11 cellular contexts compared by ENCODE assay signal in the genomic region with DNA sequence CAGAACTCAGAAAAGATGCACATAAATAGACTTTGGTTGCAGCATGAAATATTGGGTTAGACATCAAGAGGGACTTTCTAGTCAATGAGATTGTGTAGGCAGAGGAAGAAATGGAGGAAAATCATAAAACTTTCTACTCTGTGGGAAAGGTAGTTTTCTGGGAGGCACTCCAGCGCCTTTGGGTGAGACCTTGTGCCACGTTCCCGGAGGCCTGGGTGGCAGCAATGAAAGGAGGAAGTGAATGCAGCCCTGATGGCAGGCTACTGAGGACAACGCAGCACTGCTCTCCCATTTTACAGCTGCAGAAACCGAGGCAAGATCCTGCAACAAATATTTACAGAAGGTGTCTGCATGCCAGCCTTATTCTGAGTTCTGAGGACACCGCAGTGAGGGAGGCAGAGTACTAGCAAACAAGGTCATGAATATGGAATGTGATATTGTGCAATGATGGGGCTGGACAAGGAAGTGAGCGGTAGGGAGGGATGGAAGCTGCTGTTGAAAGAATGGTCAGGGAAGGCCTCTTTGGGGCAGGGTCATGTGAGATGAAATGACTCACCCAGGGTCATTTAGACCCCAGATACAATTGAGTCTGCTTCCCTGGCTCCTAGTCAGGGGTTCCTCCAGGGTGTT.
A peak's percentile ranks its signal among the peaks of the same experiment; 100 is the strongest.
DNase-seq lines count a peak whose midpoint lies in the region; ATAC-seq and TF ChIP-seq lines count a peak whose summit lies in the region.
"Had no signal": no experiment of that assay in that cellular context is flagged by ENCODE, and none has a peak within 500 bp of the region (broad histone marks: within the 10 kb centered on the region; RNA-seq: fewer than 3 reads in every experiment).

No MANE protein-coding gene starts in this region.

- in situ Hi-C loops in ACHN (cut with HindIII; ENCODE audit: low pct_ligation_motif_present, low pct_unique_long_range_greater_than_20kb, low sequenced_read_pairs): no loop called here

- peak; percentile 59 to 88 for ATAC-seq in lower lobe of right lung
- ATAC-seq: natural killer cell treated with Interleukin-12 subunit alpha and Interleukin-12 subunit beta and Interleukin-15 and Interleukin-18, amount 100 ng/mL, for 72 hours had no signal

- POLR2A ChIA-PET in GM10248 (lab: Yijun Ruan, JAX): no interaction called here

- no peaks in the 10 kb centered on the region for H3K9me3 ChIP-seq in breast epithelium
- H3K9me3 ChIP-seq in lower lobe of right lung: no peaks in the 10 kb centered on the region

- H3K27me3 ChIP-seq in breast epithelium (no peaks in the 10 kb centered on the region), lower lobe of right lung (ENCODE audit: low read depth) (no peaks in the 10 kb centered on the region)

- H3K36me3 ChIP-seq in breast epithelium (no peaks in the 10 kb centered on the region), lower lobe of right lung (no peaks in the 10 kb centered on the region)

- CTCF ChIA-PET in GM10248 (lab: Yijun Ruan, JAX): no interaction called here

- H3K4me3 ChIP-seq in LNCaP clone FGC (ENCODE audit: low read depth, low read length) (no peak overlapping the region), breast epithelium (peak overlapping the region in 1 of 3 donors; percentile 22), lower lobe of right lung (no peak overlapping the region)

- TF ChIP-seq CTCF in LNCaP clone FGC (IDR thresholded peaks at IDR 0.05; ENCODE audit: control insufficient read depth, extremely low read depth, insufficient read depth): no peak
- no peak for TF ChIP-seq CTCF in breast epithelium (IDR thresholded peaks at IDR 0.05)
- no peak for TF ChIP-seq CTCF in lower lobe of right lung (IDR thresholded peaks at IDR 0.05)
- no peak for TF ChIP-seq CTCF in GM10248 (IDR thresholded peaks at IDR 0.05; ENCODE audit: control extremely low read depth, extremely low read depth, low read depth, missing control alignments)

- H3K27ac ChIP-seq in breast epithelium: peak overlapping the region; percentile 87 to 88
- H3K27ac ChIP-seq in lower lobe of right lung: no peak overlapping the region

- H3K4me1 ChIP-seq in breast epithelium: peaks cover 0 to 6% of the 10 kb centered on the region in 2 donors
- peaks cover 6% of the 10 kb centered on the region for H3K4me1 ChIP-seq in lower lobe of right lung

- DNase-seq in ACHN (peak; percentile 79), LNCaP clone FGC (ENCODE audit: low read depth) (peak; percentile 54), breast epithelium (ENCODE audit: low spot score in 2 of 2) (peak in 1 of 2 donors; percentile 75), lower lobe of right lung (no peak), GM10248 (ENCODE audit: extremely low spot score) (no peak), germinal center (ENCODE audit: low spot score) (no peak), head of caudate nucleus (no peak)
- no peak for DNase-seq in activated CD8-positive, alpha-beta memory T cell treated with anti-CD3 and anti-CD28 coated beads for 24 hours
- DNase-seq: CD4-positive, CD25-positive, alpha-beta regulatory T cell; cerebellar nuclear complex had no signal

- intact Hi-C loops in breast epithelium (cut with DNase I; ENCODE audit: low total_unique reads) (no loop called here), lower lobe of right lung (cut with DNase I) (no loop called here), head of caudate nucleus (cut with DNase I) (no loop called here)

- no peak for TF ChIP-seq POLR2A in breast epithelium (IDR thresholded peaks at IDR 0.05)

Comparison
In these comparisons a context has a peak if more than half of its experiments do, and no peak if none do; other contexts are left out.
1. DNase-seq: peak in ACHN (single experiment) and LNCaP clone FGC (single experiment); none in lower lobe of right lung (single experiment), GM10248 (single experiment), germinal center (single experiment), head of caudate nucleus (0 of 42) and activated CD8-positive, alpha-beta memory T cell treated with anti-CD3 and anti-CD28 coated beads for 24 hours (single experiment).